ENCODE assay signal across 8 cellular contexts in the genomic region with DNA sequence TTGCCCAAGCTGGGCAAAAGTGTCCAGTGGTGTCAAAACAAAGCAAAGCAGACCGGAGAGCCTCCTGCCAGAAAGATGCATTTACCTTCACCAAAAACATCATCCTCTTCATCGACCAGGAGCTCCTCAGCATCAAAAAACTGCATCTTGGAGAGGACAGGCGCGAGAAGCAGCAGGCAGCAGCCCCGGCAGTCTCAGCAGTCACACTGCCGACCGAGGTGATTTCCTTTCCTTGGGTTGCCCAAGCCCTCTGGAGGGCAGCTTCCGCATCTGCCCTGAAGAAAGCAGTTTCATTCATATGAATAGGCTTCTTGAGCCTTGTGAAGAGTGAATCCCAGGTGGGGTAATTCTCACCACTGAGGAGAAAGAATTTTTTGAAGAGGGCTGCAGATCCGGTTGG. TPM values are rescaled to one million over a fixed set of nuclear protein-coding genes. Genes with fewer than 3 reads are reported as not detected.
DNase-seq lines count a peak whose midpoint lies in the region; ATAC-seq, FAIRE-seq and TF ChIP-seq lines count a peak whose summit lies in the region.

A gene with protein sequence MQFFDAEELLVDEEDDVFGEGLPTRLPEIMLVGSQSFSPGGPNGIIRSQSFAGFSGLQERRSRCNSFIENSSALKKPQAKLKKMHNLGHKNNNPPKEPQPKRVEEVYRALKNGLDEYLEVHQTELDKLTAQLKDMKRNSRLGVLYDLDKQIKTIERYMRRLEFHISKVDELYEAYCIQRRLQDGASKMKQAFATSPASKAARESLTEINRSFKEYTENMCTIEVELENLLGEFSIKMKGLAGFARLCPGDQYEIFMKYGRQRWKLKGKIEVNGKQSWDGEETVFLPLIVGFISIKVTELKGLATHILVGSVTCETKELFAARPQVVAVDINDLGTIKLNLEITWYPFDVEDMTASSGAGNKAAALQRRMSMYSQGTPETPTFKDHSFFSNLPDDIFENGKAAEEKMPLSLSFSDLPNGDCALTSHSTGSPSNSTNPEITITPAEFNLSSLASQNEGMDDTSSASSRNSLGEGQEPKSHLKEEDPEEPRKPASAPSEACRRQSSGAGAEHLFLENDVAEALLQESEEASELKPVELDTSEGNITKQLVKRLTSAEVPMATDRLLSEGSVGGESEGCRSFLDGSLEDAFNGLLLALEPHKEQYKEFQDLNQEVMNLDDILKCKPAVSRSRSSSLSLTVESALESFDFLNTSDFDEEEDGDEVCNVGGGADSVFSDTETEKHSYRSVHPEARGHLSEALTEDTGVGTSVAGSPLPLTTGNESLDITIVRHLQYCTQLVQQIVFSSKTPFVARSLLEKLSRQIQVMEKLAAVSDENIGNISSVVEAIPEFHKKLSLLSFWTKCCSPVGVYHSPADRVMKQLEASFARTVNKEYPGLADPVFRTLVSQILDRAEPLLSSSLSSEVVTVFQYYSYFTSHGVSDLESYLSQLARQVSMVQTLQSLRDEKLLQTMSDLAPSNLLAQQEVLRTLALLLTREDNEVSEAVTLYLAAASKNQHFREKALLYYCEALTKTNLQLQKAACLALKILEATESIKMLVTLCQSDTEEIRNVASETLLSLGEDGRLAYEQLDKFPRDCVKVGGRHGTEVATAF (minus strand): TSS at position 208 of the 400 bp plus-strand sequence. CDS start 62 bp downstream, at position 146.

- peaks cover 57 to 91% of the 10 kb centered on the region in 2 experiments for H3K4me1 ChIP-seq in neutrophil (ENCODE audit: control insufficient read depth in 1 of 2, insufficient read depth in 1 of 2, low read depth in 1 of 2, low read length in 1 of 2)

- ATAC-seq in HG03095 (IDR thresholded peaks at IDR 0.05; ENCODE audit: unreplicated experiment) (peak; percentile 29), HG03342 (IDR thresholded peaks at IDR 0.05; ENCODE audit: unreplicated experiment) (no peak)

- no peaks in the 10 kb centered on the region for H3K9me3 ChIP-seq in neutrophil

- peak within 1 kb of the TSS; percentile 94 for H3K27ac ChIP-seq in neutrophil

- peak; percentile 71 for TF ChIP-seq CTCF in neutrophil (IDR thresholded peaks at IDR 0.05)

- H3K27me3 ChIP-seq in neutrophil, result no peaks in the 10 kb centered on the region

- H3K36me3 ChIP-seq in neutrophil, result peaks cover 33% of the 10 kb centered on the region

- no peak for DNase-seq in GM12891 (ENCODE audit: insufficient read length, low spot score)
- peak; percentile 57 for DNase-seq in T-helper 22 cell (ENCODE audit: low read depth)
- peak; percentile 73 for DNase-seq in central memory CD4-positive, alpha-beta T cell
- DNase-seq in NCI-H187 (lab: John Stamatoyannopoulos, UW), result no peak
- no peak for DNase-seq in NCI-H774 (lab: John Stamatoyannopoulos, UW)

- H3K4me3 ChIP-seq in neutrophil (ENCODE audit: low read depth in 1 of 2, low read length in 1 of 2), result peak within 1 kb of the TSS; percentile 83 to 92

- no peak for FAIRE-seq in GM12891 (lab: Jason Lieb, UNC)

- TF ChIP-seq POLR2A in GM12891 (IDR thresholded peaks at IDR 0.05; ENCODE audit: low read depth, low read length), result peak; percentile 61; the same call in 1 of the 2 replicates

TF ChIP-seq in GM12891, 5 proteins besides CTCF, POLR2A, EP300 and RAD21:
- TF ChIP-seq SPI1 (IDR thresholded peaks at IDR 0.05; ENCODE audit: low read depth, low read length), result peak; percentile 14; the same call in 1 of the 2 replicates
- TF ChIP-seq POU2F2 (IDR thresholded peaks at IDR 0.05; ENCODE audit: low read depth, low read length), result no peak
- TF ChIP-seq PAX5 (IDR thresholded peaks at IDR 0.05; ENCODE audit: insufficient read depth, low read length, severe bottlenecking), result no peak
- peak; percentile 64; the same call in 1 of the 2 replicates for TF ChIP-seq POLR2AphosphoS5 (IDR thresholded peaks at IDR 0.05; ENCODE audit: low read depth, low read length)
- 0 out of 2 replicates have a peak, but pooled peaks have one; percentile 52 for TF ChIP-seq TAF1 (IDR thresholded peaks at IDR 0.05; ENCODE audit: low read depth, low read length)

RNA-seq across cellular contexts. Expression of the gene that starts here (rescaled TPM):
- 20.5 TPM for polyA plus RNA-seq in GM12891 (2012; ENCODE audit: low read depth, missing spikeins)

Comparison
In these comparisons a context has a peak if more than half of its experiments do, and no peak if none do; other contexts are left out.
1. DNase-seq: peak in T-helper 22 cell (single experiment) and central memory CD4-positive, alpha-beta T cell (single experiment); none in GM12891 (single experiment), NCI-H187 (0 of 2) and NCI-H774 (single experiment).